In genomic region chr20:48538856-48539255, GRCh38 we compare ENCODE assay signal across 1 cellular context.
TF ChIP-seq lines count a peak whose summit lies in the region.

No MANE protein-coding gene starts in this region.

TF ChIP-seq in GM23338, 12 proteins besides CTCF, POLR2A, EP300 and RAD21 (continued from another document):
- TF ChIP-seq REST (IDR thresholded peaks at IDR 0.05; ENCODE audit: unreplicated experiment) (no peak), JUNB (IDR thresholded peaks at IDR 0.05; ENCODE audit: unreplicated experiment) (no peak), EZH2phosphoT487 (IDR thresholded peaks at IDR 0.05; ENCODE audit: unreplicated experiment) (no peak), ZNF114 (CRISPR knock-in tag; IDR thresholded peaks at IDR 0.05) (no peak), POLR2AphosphoS5 (IDR thresholded peaks at IDR 0.05; ENCODE audit: low read depth) (no peak), ZNF462 (CRISPR knock-in tag; IDR thresholded peaks at IDR 0.05) (no peak), CREB1 (CRISPR knock-in tag; IDR thresholded peaks at IDR 0.05; ENCODE audit: low read depth) (no peak), NANOG (IDR thresholded peaks at IDR 0.05; ENCODE audit: borderline replicate concordance) (no peak), ZNF331 (CRISPR knock-in tag; IDR thresholded peaks at IDR 0.05; ENCODE audit: low read depth) (no peak), EZH2 (IDR thresholded peaks at IDR 0.05; ENCODE audit: low read depth, unreplicated experiment) (no peak)
